Comparison of ENCODE assay signal across 8 cellular contexts in genomic region chr9:111599092-111599947, GRCh38. TPM values are rescaled to one million over a fixed set of nuclear protein-coding genes. Genes with fewer than 3 reads are reported as not detected.
DNase-seq lines count a peak whose midpoint lies in the region; ATAC-seq and TF ChIP-seq lines count a peak whose summit lies in the region.

TSS of gene PTGR1 (minus strand) at chr9:111599647. CDS start at chr9:111597422, 2,225 bp downstream.

- H3K9me3 ChIP-seq in stomach = no peaks in the 10 kb centered on the region

- DNase-seq in A172 (ENCODE audit: low spot score) = peak; percentile 27
- DNase-seq in GM13977 (ENCODE audit: low spot score) = peak; percentile 64
- DNase-seq in NCI-H146 treated with DMSO at 0.1 percent for 48 hours (lab: John Stamatoyannopoulos, UW; ENCODE audit: unreplicated experiment) = peak; percentile 3
- peak in 2 of 3 experiments; percentile 2 to 5 for DNase-seq in activated CD8-positive, alpha-beta memory T cell treated with anti-CD3 and anti-CD28 coated beads for 48 hours (ENCODE audit: low read depth in 2 of 3, low spot score in 2 of 3)
- peak; percentile 63 to 69 for DNase-seq in erythroblast (lab: John Stamatoyannopoulos, UW)
- DNase-seq in mesenteric fat pad (ENCODE audit: low spot score) = peak; percentile 95
- DNase-seq in stomach = peak; percentile 76

- TF ChIP-seq CTCF in GM13977 (IDR thresholded peaks at IDR 0.05; ENCODE audit: extremely low read depth, insufficient read depth, missing control alignments) (no peak), stomach (IDR thresholded peaks at IDR 0.05) (no peak)

- 1 to 3% (median 1%) methylated on average over 56 to 64 of the region's 64 CpGs for WGBS in stomach, 5 donors

- in situ Hi-C loops in GM13977 (cut with MboI; ENCODE audit: low pct_unique_long_range_greater_than_20kb, low sequenced_read_pairs, unreplicated experiment) = no loop called here

- H3K36me3 ChIP-seq in stomach = peaks cover 19 to 30% (median 26%) of the 10 kb centered on the region in 4 donors

- TF ChIP-seq EP300 in stomach (IDR thresholded peaks at IDR 0.05) = no peak

- H3K4me3 ChIP-seq in stomach = peak within 1 kb of the TSS; percentile 69 to 80 (median 78)

- H3K4me1 ChIP-seq in stomach = peaks cover 5 to 54% (median 36%) of the 10 kb centered on the region in 4 donors

- no peak for TF ChIP-seq POLR2A in erythroblast (IDR thresholded peaks at IDR 0.05; ENCODE audit: low read length)
- no peak for TF ChIP-seq POLR2A in stomach (IDR thresholded peaks at IDR 0.05)

- intact Hi-C loops in stomach (cut with DNase I; ENCODE audit: low total_unique reads) = no loop called here

- H3K27me3 ChIP-seq in stomach = no peaks in the 10 kb centered on the region

- peak within 1 kb of the TSS; percentile 77 to 94 (median 92) for H3K27ac ChIP-seq in stomach

- ATAC-seq in GM19455 (IDR thresholded peaks at IDR 0.05; ENCODE audit: unreplicated experiment) = no peak

RNA-seq across cellular contexts. Expression of gene PTGR1, which starts in this region (rescaled TPM):
- 12.1 and 13.0 TPM in 2 replicates for total RNA-seq in A172 (2014; rRNA removed; shearing (Covaris generic))
- total RNA-seq in mesenteric fat pad (53.0 TPM), stomach (100 to 1,000 TPM in 4 of 5 donors, 10 to 100 TPM in 1; 35.6 to 378 (median 145) TPM)
- polyA plus RNA-seq in stomach = 100 to 1,000 TPM in 1 of 3 donors, 10 to 100 TPM in 2; 31.1 to 222 (median 60.8) TPM

Comparison
In these comparisons a context has a peak if more than half of its experiments do, and no peak if none do; other contexts are left out.
1. DNase-seq: peak in every context shown above with its lines; median percentile 95 in mesenteric fat pad; 76 in stomach; 66 in erythroblast; 64 in GM13977; 27 in A172; 4 in activated CD8-positive, alpha-beta memory T cell treated with anti-CD3 and anti-CD28 coated beads for 48 hours; 3 in NCI-H146 treated with DMSO at 0.1 percent for 48 hours.